ENCODE assay signal across 23 cellular contexts in genomic region chr10:102493771-102494170, GRCh38. TPM values are rescaled to one million over a fixed set of nuclear protein-coding genes. Genes with fewer than 3 reads are reported as not detected.
DNase-seq lines count a peak whose midpoint lies in the region; ATAC-seq and TF ChIP-seq lines count a peak whose summit lies in the region.
"Had no signal": no experiment of that assay in that cellular context is flagged by ENCODE, and none has a peak within 500 bp of the region (broad histone marks: within the 10 kb centered on the region; RNA-seq: fewer than 3 reads in every experiment).

No MANE protein-coding gene starts in this region.

- TF ChIP-seq CTCF in VCaP (conservative IDR thresholded peaks at IDR 0.05) (no peak), lower lobe of right lung (IDR thresholded peaks at IDR 0.05) (no peak), spleen (IDR thresholded peaks at IDR 0.05 in 8 of 11, conservative IDR thresholded peaks at IDR 0.05 in 3 of 11) (no peak)

- TF ChIP-seq POLR2A in spleen (IDR thresholded peaks at IDR 0.05): no peak

- peak overlapping the region; percentile 15; the same call in 1 of the 2 replicates for H3K27ac ChIP-seq in VCaP
- H3K27ac ChIP-seq in caudate nucleus (ENCODE audit: low read depth, low read length): peak overlapping the region; percentile 46
- peak overlapping the region; percentile 11 for H3K27ac ChIP-seq in lower lobe of right lung
- no peak overlapping the region for H3K27ac ChIP-seq in spleen
- H3K27ac ChIP-seq: SJCRH30, WERI-Rb-1 had no signal

- 87 to 95% (median 90%) methylated on average over 2 of the region's 2 CpGs for WGBS in spleen, 5 donors

- H3K27ac Mint-ChIP-seq in effector memory CD8-positive, alpha-beta T cell: peak overlapping the region in 1 of 2 donors; percentile 60
- H3K27ac Mint-ChIP-seq: endodermal cell; T-helper 1 cell treated with Interleukin-12 subunit alpha and Interleukin-12 subunit beta and Interleukin-4 antibody, amounts not matched to agents 30 μg/mL and 1 μg/mL, for 36 hours had no signal

- no peaks in the 10 kb centered on the region for H3K9me3 Mint-ChIP-seq in effector memory CD8-positive, alpha-beta T cell
- H3K9me3 Mint-ChIP-seq: endodermal cell; naive B cell; T-helper 1 cell treated with Interleukin-12 subunit alpha and Interleukin-12 subunit beta and Interleukin-4 antibody, amounts not matched to agents 30 μg/mL and 1 μg/mL, for 36 hours had no signal

- H3K36me3 Mint-ChIP-seq in effector memory CD8-positive, alpha-beta T cell (ENCODE audit: insufficient read depth): peaks cover 51% of the 10 kb centered on the region

- intact Hi-C loops in lower lobe of right lung (cut with DNase I) (no loop called here), spleen (cut with DNase I; ENCODE audit: low total_unique reads) (no loop called here)

- H3K27me3 ChIP-seq in lower lobe of right lung (ENCODE audit: low read depth) (no peaks in the 10 kb centered on the region), spleen (replicated peaks in 1 of 7) (no peaks in the 10 kb centered on the region)
- H3K27me3 ChIP-seq: SJCRH30 had no signal

- H3K27me3 Mint-ChIP-seq in effector memory CD8-positive, alpha-beta T cell: no peaks in the 10 kb centered on the region
- H3K27me3 Mint-ChIP-seq: naive B cell had no signal

- H3K4me3 ChIP-seq in lower lobe of right lung (no peak overlapping the region), spleen (no peak overlapping the region)
- H3K4me3 ChIP-seq: SJCRH30 had no signal

- no peak overlapping the region for H3K4me3 Mint-ChIP-seq in effector memory CD8-positive, alpha-beta T cell
- H3K4me3 Mint-ChIP-seq: endodermal cell; naive B cell; T-helper 1 cell treated with Interleukin-12 subunit alpha and Interleukin-12 subunit beta and Interleukin-4 antibody, amounts not matched to agents 30 μg/mL and 1 μg/mL, for 36 hours had no signal

- DNase-seq in caudate nucleus (lab: John Stamatoyannopoulos, UW) (no peak), lower lobe of right lung (no peak), spleen (peak; percentile 5), cerebellum (ENCODE audit: low spot score) (no peak), NCI-H82 (lab: John Stamatoyannopoulos, UW) (no peak)
- DNase-seq in effector memory CD8-positive, alpha-beta T cell: no peak
- DNase-seq: activated gamma-delta T cell treated with Interleukin-2 at 50 U/mL for 16 hours; AML-193; cerebellar nuclear complex; endodermal cell; KG1; MV-4-11; naive B cell; NCI-H1694; NCI-H774; SJCRH30; stimulated activated CD4-positive, alpha-beta T cell treated with anti-CD3 and anti-CD28 coated beads, Interleukin-2, amount 100 ng/mL, for 48 hours; stimulated activated naive CD8-positive, alpha-beta T cell treated with anti-CD3 and anti-CD28 coated beads, Interleukin-15, Interleukin-2, amounts not matched to agents 100 U/mL and 50 U/mL, for 24 hours; WERI-Rb-1 had no signal

- peaks cover 32% of the 10 kb centered on the region for H3K36me3 ChIP-seq in lower lobe of right lung
- H3K36me3 ChIP-seq in spleen: peaks cover 0 to 78% (median 25%) of the 10 kb centered on the region in 6 donors

- peaks cover 54% of the 10 kb centered on the region for H3K4me1 ChIP-seq in lower lobe of right lung
- peaks cover 0 to 59% (median 26%) of the 10 kb centered on the region in 6 donors for H3K4me1 ChIP-seq in spleen
- H3K4me1 ChIP-seq: SJCRH30 had no signal

- no peaks in the 10 kb centered on the region for H3K9me3 ChIP-seq in lower lobe of right lung
- H3K9me3 ChIP-seq in spleen: no peaks in the 10 kb centered on the region
- H3K9me3 ChIP-seq: SJCRH30 had no signal

- ATAC-seq in lower lobe of right lung (no peak), GM21737 (IDR thresholded peaks at IDR 0.05; ENCODE audit: unreplicated experiment) (no peak)
- ATAC-seq in effector memory CD8-positive, alpha-beta T cell (replicated peaks): no peak
- ATAC-seq: stimulated activated naive CD8-positive, alpha-beta T cell treated with anti-CD3 and anti-CD28 coated beads, Interleukin-15, Interleukin-2, amounts not matched to agents 100 U/mL and 50 U/mL, for 24 hours had no signal

- H3K4me1 Mint-ChIP-seq in effector memory CD8-positive, alpha-beta T cell (ENCODE audit: low read depth in 2 of 2): peaks cover 16 to 48% of the 10 kb centered on the region in 2 donors

RNA-seq across cellular contexts. Expression of gene ACTR1A, which starts 8.7 kb away (rescaled TPM):
- total RNA-seq in lower lobe of right lung: 88.0 TPM
- total RNA-seq in spleen: 10 to 100 TPM; 64.0 to 90.8 (median 76.7) TPM
- polyA plus RNA-seq in spleen: 10 to 100 TPM; 25.5 to 54.3 (median 34.7) TPM
- 115 TPM for total RNA-seq in cerebellum

RNA-seq across cellular contexts. Expression of gene SUFU, which starts 10.0 kb away (rescaled TPM):
- 14.3 TPM for total RNA-seq in lower lobe of right lung
- 10 to 100 TPM; 11.4 to 21.9 (median 15.1) TPM for total RNA-seq in spleen
- polyA plus RNA-seq in spleen: 1 to 10 TPM; 2.0 to 6.3 (median 2.8) TPM
- total RNA-seq in cerebellum: 6.0 TPM

RNA-seq across cellular contexts. Expression of gene C10orf95, which starts 42.4 kb away (rescaled TPM):
- total RNA-seq in lower lobe of right lung: 5.7 TPM
- total RNA-seq in spleen: under 1 TPM in 4 of 7 donors, not detected in 3; 0.33 to 0.77 (median 0.47) TPM
- under 1 TPM; 0.06 to 0.33 (median 0.18) TPM for polyA plus RNA-seq in spleen
- not detected for total RNA-seq in cerebellum
- total RNA-seq: sciatic nerve had no signal

Comparison
In these comparisons a context has a peak if more than half of its experiments do, and no peak if none do; other contexts are left out.
1. H3K27ac ChIP-seq: peak in VCaP (single experiment), caudate nucleus (single experiment) and lower lobe of right lung (single experiment); none in spleen (0 of 8).